ENCODE assay signal across 14 cellular contexts in the genomic region with DNA sequence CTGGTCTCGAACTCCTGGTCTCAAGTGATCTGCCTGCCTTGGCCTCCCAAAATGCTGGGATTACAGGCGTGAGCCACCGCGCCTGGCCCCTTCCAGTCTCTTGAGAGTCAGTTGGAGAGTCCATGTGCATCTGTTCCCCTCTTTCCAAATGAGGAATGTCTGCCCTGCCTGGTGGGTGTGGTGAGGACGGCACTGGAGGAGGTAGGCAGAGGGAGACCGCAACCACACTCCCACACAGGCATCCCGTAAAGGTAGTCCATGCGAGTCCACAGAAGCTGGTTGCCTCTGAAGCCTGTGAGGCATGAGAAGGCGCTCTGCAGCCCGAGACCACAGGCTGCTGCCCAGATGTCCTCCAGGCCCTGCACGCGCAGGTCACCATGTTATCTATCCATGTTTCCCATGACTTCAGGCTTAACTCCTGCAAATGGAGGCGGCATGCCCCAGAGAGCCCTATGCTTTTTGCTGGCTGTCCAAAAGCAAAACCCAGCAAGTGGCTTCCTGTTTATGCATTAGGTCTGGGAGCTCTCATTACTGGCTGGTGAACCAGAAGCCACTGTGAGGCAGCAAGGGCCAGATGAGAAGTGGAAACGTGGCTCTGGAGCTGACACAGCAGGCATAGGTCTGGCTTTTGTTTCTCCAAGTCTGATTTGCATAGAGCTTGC. TPM values are rescaled to one million over a fixed set of nuclear protein-coding genes. Genes with fewer than 3 reads are reported as not detected.
DNase-seq lines count a peak whose midpoint lies in the region; ATAC-seq and TF ChIP-seq lines count a peak whose summit lies in the region.
"Had no signal": no experiment of that assay in that cellular context is flagged by ENCODE, and none has a peak within 500 bp of the region (broad histone marks: within the 10 kb centered on the region; RNA-seq: fewer than 3 reads in every experiment).

No MANE protein-coding gene starts in this region.

- H3K4me3 Mint-ChIP-seq in HFFc6 (no peak overlapping the region), brain (peak overlapping the region in 3 of 5 experiments; percentile 22 to 58 (median 27))

- H3K27me3 ChIP-seq in BLaER1, result no peaks in the 10 kb centered on the region

- no peak for TF ChIP-seq CTCF in HFFc6 (IDR thresholded peaks at IDR 0.05)
- no peak for TF ChIP-seq CTCF in brain (conservative IDR thresholded peaks at IDR 0.05)

- DNase-seq in HFFc6, result peak; percentile 16
- DNase-seq in lung microvascular endothelial cell (ENCODE audit: low read depth in 2 of 2), result peak; percentile 33 to 58
- no peak for DNase-seq in NCI-H1092 (lab: John Stamatoyannopoulos, UW)
- DNase-seq in NCI-H1048 (lab: John Stamatoyannopoulos, UW), result no peak
- DNase-seq: foreskin keratinocyte, mammary epithelial cell, psoas muscle had no signal

- no peaks in the 10 kb centered on the region for H4K20me1 ChIP-seq in BLaER1

- H3K9me3 ChIP-seq in BLaER1, result no peaks in the 10 kb centered on the region
- H3K9me3 ChIP-seq: psoas muscle had no signal

- no peak overlapping the region for H3K9ac ChIP-seq in BLaER1

- peak overlapping the region; percentile 45 for H3K4me2 ChIP-seq in BLaER1

- no peak overlapping the region for H3K27ac Mint-ChIP-seq in HFFc6
- peak overlapping the region; percentile 62 to 93 (median 73) for H3K27ac Mint-ChIP-seq in brain

- peaks cover 54% of the 10 kb centered on the region for H3K4me1 ChIP-seq in BLaER1
- H3K4me1 ChIP-seq: foreskin keratinocyte, psoas muscle had no signal

- H3K27me3 Mint-ChIP-seq in HFFc6 (ENCODE audit: insufficient read depth) (peaks cover 36% of the 10 kb centered on the region), brain (peaks cover 19% of the 10 kb centered on the region)

- no peak overlapping the region for H3K27ac ChIP-seq in BLaER1
- H3K27ac ChIP-seq: foreskin keratinocyte, psoas muscle, SK-N-MC had no signal

- ATAC-seq in GM18502 (IDR thresholded peaks at IDR 0.05; ENCODE audit: poor library complexity, unreplicated experiment) (no peak), GM21423 (IDR thresholded peaks at IDR 0.05; ENCODE audit: unreplicated experiment) (no peak)
- ATAC-seq: foreskin keratinocyte, HCT116, psoas muscle had no signal

- no peak overlapping the region for H3K4me3 ChIP-seq in BLaER1
- H3K4me3 ChIP-seq: psoas muscle, SK-N-MC had no signal

- H3K9me3 Mint-ChIP-seq in HFFc6 (no peaks in the 10 kb centered on the region), brain (no peaks in the 10 kb centered on the region)

- H3K4me1 Mint-ChIP-seq in HFFc6 (ENCODE audit: low read depth) (no peaks in the 10 kb centered on the region), brain (peaks cover 67% of the 10 kb centered on the region)

- H3K36me3 ChIP-seq in BLaER1, result no peaks in the 10 kb centered on the region

- no peaks in the 10 kb centered on the region for H3K36me3 Mint-ChIP-seq in HFFc6 (ENCODE audit: low read depth)
- no peaks in the 10 kb centered on the region for H3K36me3 Mint-ChIP-seq in brain

RNA-seq across cellular contexts. Expression of a gene that starts 43.4 kb away (rescaled TPM):
- not detected for total RNA-seq in HFFc6 (2021; fragmentation: NEBNext Ultra II Directional; extraction: Animal tissue kit (Norgen Biotek cat#: 25700))
- 2.4 TPM for polyA plus RNA-seq in brain (ENCODE audit: insufficient read depth, low read depth, low replicate concordance)
- under 0.01 TPM in 2 replicates for total RNA-seq in lung microvascular endothelial cell
- total RNA-seq: foreskin keratinocyte, mammary epithelial cell, NCI-H460 had no signal
- polyA plus RNA-seq: foreskin keratinocyte, mammary epithelial cell had no signal

Comparison
In these comparisons a context has a peak if more than half of its experiments do, and no peak if none do; other contexts are left out.
1. DNase-seq: peak in HFFc6 (single experiment) and lung microvascular endothelial cell (2 of 2); none in NCI-H1092 (single experiment) and NCI-H1048 (single experiment).